ENCODE assay signal across 15 cellular contexts in genomic region chr3:195532858-195533257, GRCh38. TPM values are rescaled to one million over a fixed set of nuclear protein-coding genes. Genes with fewer than 3 reads are reported as not detected.
"Had no signal": no experiment of that assay in that cellular context is flagged by ENCODE, and none has a peak within 500 bp of the region (broad histone marks: within the 10 kb centered on the region; RNA-seq: fewer than 3 reads in every experiment).

No MANE protein-coding gene starts in this region.

- H3K4me1 ChIP-seq: foreskin keratinocyte, upper lobe of right lung had no signal

- H3K36me3 ChIP-seq: right atrium auricular region had no signal

- ATAC-seq: foreskin keratinocyte, natural killer cell, upper lobe of right lung had no signal

- H3K36me3 Mint-ChIP-seq: natural killer cell had no signal

- H3K9ac ChIP-seq: SK-N-SH had no signal

- H3K9me3 ChIP-seq: right atrium auricular region, SK-N-SH, upper lobe of right lung had no signal

- H3K4me3 ChIP-seq: right atrium auricular region, skin epidermis, upper lobe of right lung had no signal

- H3K4me2 ChIP-seq: SK-N-SH had no signal

- H3K27me3 ChIP-seq: foreskin keratinocyte, right atrium auricular region, upper lobe of right lung had no signal

- DNase-seq: activated CD4-positive, CD25-positive, alpha-beta regulatory T cell; activated effector memory CD4-positive, alpha-beta T cell treated with Interleukin-2 at 50 U/mL for 16 hours; foreskin keratinocyte; head of caudate nucleus; mammary epithelial cell; natural killer cell; posterior cingulate gyrus; SK-N-SH; stimulated activated naive CD4-positive, alpha-beta T cell treated with Interleukin-2 at 50 U/mL for 16 hours; upper lobe of right lung had no signal

- H3K4me3 Mint-ChIP-seq: natural killer cell; T-helper 1 cell treated with Interleukin-12 subunit alpha and Interleukin-12 subunit beta and Interleukin-4 antibody, amounts not matched to agents 30 μg/mL and 1 μg/mL, for 36 hours had no signal

- H3K9me3 Mint-ChIP-seq: natural killer cell; T-helper 1 cell treated with Interleukin-12 subunit alpha and Interleukin-12 subunit beta and Interleukin-4 antibody, amounts not matched to agents 30 μg/mL and 1 μg/mL, for 36 hours had no signal

- H3K27ac Mint-ChIP-seq: T-helper 1 cell treated with Interleukin-12 subunit alpha and Interleukin-12 subunit beta and Interleukin-4 antibody, amounts not matched to agents 30 μg/mL and 1 μg/mL, for 36 hours had no signal

- H3K27ac ChIP-seq: foreskin keratinocyte, right atrium auricular region, skin epidermis, upper lobe of right lung had no signal

RNA-seq across cellular contexts. Expression of gene APOD, which starts 50.9 kb away (rescaled TPM):
- total RNA-seq: astrocyte, foreskin keratinocyte, mononuclear cell, natural killer cell had no signal
